In genomic region chr4:182207806-182208483, GRCh38 we compare ENCODE assay signal across 12 cellular contexts. TPM values are rescaled to one million over a fixed set of nuclear protein-coding genes. Genes with fewer than 3 reads are reported as not detected.
A peak's percentile ranks its signal among the peaks of the same experiment; 100 is the strongest.
DNase-seq lines count a peak whose midpoint lies in the region; ATAC-seq and TF ChIP-seq lines count a peak whose summit lies in the region.
"Had no signal": no experiment of that assay in that cellular context is flagged by ENCODE, and none has a peak within 500 bp of the region (broad histone marks: within the 10 kb centered on the region; RNA-seq: fewer than 3 reads in every experiment).

No MANE protein-coding gene starts in this region.

- H3K36me3 Mint-ChIP-seq in activated naive CD4-positive, alpha-beta T cell treated with anti-CD3 and anti-CD28 coated beads, Interleukin-2, amount 10 ng/mL, durations not matched to agents 7 days and 5 days = no peaks in the 10 kb centered on the region
- H3K36me3 Mint-ChIP-seq: T-cell had no signal

- TF ChIP-seq POLR2A in gastrocnemius medialis (IDR thresholded peaks at IDR 0.05) = no peak

- H3K4me2 ChIP-seq in GM23248 (ENCODE audit: unreplicated experiment) = peak overlapping the region; percentile 43

- ATAC-seq in gastrocnemius medialis = peak; percentile 62 to 78
- ATAC-seq: T-cell had no signal

- no peak for TF ChIP-seq CTCF in fibroblast of pulmonary artery (IDR thresholded peaks at IDR 0.05; ENCODE audit: low read length, missing control alignments)
- TF ChIP-seq CTCF in gastrocnemius medialis (IDR thresholded peaks at IDR 0.05 in 4 of 5, conservative IDR thresholded peaks at IDR 0.05 in 1 of 5) = no peak
- no peak for TF ChIP-seq CTCF in GM10248 (IDR thresholded peaks at IDR 0.05; ENCODE audit: control extremely low read depth, extremely low read depth, low read depth, missing control alignments)

- no peaks in the 10 kb centered on the region for H3K9me3 ChIP-seq in GM23248 (ENCODE audit: low read depth)
- H3K9me3 ChIP-seq in SJSA1 (replicated peaks) = no peaks in the 10 kb centered on the region
- no peaks in the 10 kb centered on the region for H3K9me3 ChIP-seq in gastrocnemius medialis

- H3F3A ChIP-seq in GM23248 (ENCODE audit: insufficient read depth) = no peaks in the 10 kb centered on the region

- H3K4me3 ChIP-seq in GM23248 = no peak overlapping the region
- H3K4me3 ChIP-seq in SJSA1 = no peak overlapping the region
- no peak overlapping the region for H3K4me3 ChIP-seq in fibroblast of pulmonary artery (replicated peaks; ENCODE audit: low read depth, low read length)
- no peak overlapping the region for H3K4me3 ChIP-seq in gastrocnemius medialis

- H2AFZ ChIP-seq in GM23248 = no peak overlapping the region

- 11 to 13% methylated on average over 3 of the region's 3 CpGs for WGBS in GM23248 (ENCODE audit: low coverage in 1 of 2, low lambda C conversion rate in 2 of 2, missing lambda C conversion rate in 2 of 2), 2 experiments

- intact Hi-C loops in gastrocnemius medialis (cut with DNase I; ENCODE audit: low total_unique reads) = loop anchor here (5.0 kb wide), 1 partner anchor 66 kb away; no protein-coding TSS in a partner anchor

- H3K27ac ChIP-seq in GM23248 (peak overlapping the region; percentile 7), SJSA1 (peak overlapping the region; percentile 87), gastrocnemius medialis (peak overlapping the region in 1 of 4 donors; percentile 19)

- H3K4me3 Mint-ChIP-seq in activated naive CD4-positive, alpha-beta T cell treated with anti-CD3 and anti-CD28 coated beads, Interleukin-2, amount 10 ng/mL, durations not matched to agents 7 days and 5 days = no peak overlapping the region
- H3K4me3 Mint-ChIP-seq: stimulated activated naive CD8-positive, alpha-beta T cell treated with anti-CD3 and anti-CD28 coated beads, Interleukin-15, Interleukin-2, amounts not matched to agents 100 ng/mL and 50 ng/mL, for 24 hours; T-cell had no signal

- DNase-seq in GM23248 = peak; percentile 53
- DNase-seq in SJSA1 (ENCODE audit: low read depth in 1 of 2, low spot score in 2 of 2) = peak in 1 of 2 experiments; percentile 83
- peak; percentile 91 for DNase-seq in fibroblast of pulmonary artery (ENCODE audit: low read depth)
- DNase-seq in gastrocnemius medialis = no peak
- DNase-seq in GM10248 (ENCODE audit: extremely low spot score) = no peak
- no peak for DNase-seq in activated naive CD4-positive, alpha-beta T cell treated with anti-CD3 and anti-CD28 coated beads, Interleukin-2, amount 10 ng/mL, durations not matched to agents 7 days and 5 days
- no peak for DNase-seq in COLO829 (ENCODE audit: low spot score)
- DNase-seq in GF-D8 (lab: John Stamatoyannopoulos, UW) = no peak
- DNase-seq: dermis blood vessel endothelial cell, NCI-H2081 treated with DMSO at 0.1 percent for 48 hours, T-cell had no signal

- no peaks in the 10 kb centered on the region for H4K20me1 ChIP-seq in GM23248 (ENCODE audit: insufficient read depth)

- H3K36me3 ChIP-seq in GM23248 (ENCODE audit: low read depth) (no peaks in the 10 kb centered on the region), SJSA1 (0 out of 2 replicates have a peak, but pooled peaks cover under 1% of the 10 kb centered on the region), gastrocnemius medialis (no peaks in the 10 kb centered on the region)

- no peaks in the 10 kb centered on the region for H3K9me3 Mint-ChIP-seq in activated naive CD4-positive, alpha-beta T cell treated with anti-CD3 and anti-CD28 coated beads, Interleukin-2, amount 10 ng/mL, durations not matched to agents 7 days and 5 days
- H3K9me3 Mint-ChIP-seq: stimulated activated naive CD8-positive, alpha-beta T cell treated with anti-CD3 and anti-CD28 coated beads, Interleukin-15, Interleukin-2, amounts not matched to agents 100 ng/mL and 50 ng/mL, for 24 hours had no signal

- H3K4me1 Mint-ChIP-seq in activated naive CD4-positive, alpha-beta T cell treated with anti-CD3 and anti-CD28 coated beads, Interleukin-2, amount 10 ng/mL, durations not matched to agents 7 days and 5 days = no peaks in the 10 kb centered on the region
- H3K4me1 Mint-ChIP-seq: T-cell had no signal

- H3K9me2 ChIP-seq in GM23248 (ENCODE audit: insufficient read depth) = no peaks in the 10 kb centered on the region

- CTCF ChIA-PET in GM10248 (lab: Yijun Ruan, JAX) = interaction anchor here (1.1 to 1.3 kb wide), 2 partner anchors 9 to 11 kb away, joined by 3 to 4 read pairs; no protein-coding TSS in a partner anchor
- CTCF ChIA-PET in activated naive CD4-positive, alpha-beta T cell treated with anti-CD3 and anti-CD28 coated beads, Interleukin-2, amount 10 ng/mL, durations not matched to agents 7 days and 5 days (lab: Charles Lee) = no interaction called here

- POLR2A ChIA-PET in GM10248 (lab: Yijun Ruan, JAX) = no interaction called here

- H3K27me3 ChIP-seq in GM23248 (replicated peaks; ENCODE audit: insufficient read depth) (no peaks in the 10 kb centered on the region), SJSA1 (replicated peaks) (no peaks in the 10 kb centered on the region), gastrocnemius medialis (peaks cover 0 to 3% (median 0%) of the 10 kb centered on the region in 3 donors)

- no peak overlapping the region for H3K27ac Mint-ChIP-seq in activated naive CD4-positive, alpha-beta T cell treated with anti-CD3 and anti-CD28 coated beads, Interleukin-2, amount 10 ng/mL, durations not matched to agents 7 days and 5 days
- H3K27ac Mint-ChIP-seq: stimulated activated naive CD8-positive, alpha-beta T cell treated with anti-CD3 and anti-CD28 coated beads, Interleukin-15, Interleukin-2, amounts not matched to agents 100 ng/mL and 50 ng/mL, for 24 hours; T-cell had no signal

- no peak overlapping the region for H3K9ac ChIP-seq in GM23248

- in situ Hi-C loops in GM23248 (cut with MboI) (no loop called here), gastrocnemius medialis (cut with MboI; ENCODE audit: low sequenced_read_pairs in 4 of 4) (no loop called here)

- H3K27me3 Mint-ChIP-seq in activated naive CD4-positive, alpha-beta T cell treated with anti-CD3 and anti-CD28 coated beads, Interleukin-2, amount 10 ng/mL, durations not matched to agents 7 days and 5 days = no peaks in the 10 kb centered on the region
- H3K27me3 Mint-ChIP-seq: stimulated activated naive CD8-positive, alpha-beta T cell treated with anti-CD3 and anti-CD28 coated beads, Interleukin-15, Interleukin-2, amounts not matched to agents 100 ng/mL and 50 ng/mL, for 24 hours had no signal

- no peaks in the 10 kb centered on the region for H3K79me2 ChIP-seq in GM23248 (ENCODE audit: insufficient read depth)

- H3K4me1 ChIP-seq in GM23248 (ENCODE audit: insufficient read depth) (peaks cover 4% of the 10 kb centered on the region; the same call in 1 of the 2 replicates), SJSA1 (replicated peaks) (peaks cover 41% of the 10 kb centered on the region), gastrocnemius medialis (peaks cover 2 to 10% of the 10 kb centered on the region in 2 donors)

RNA-seq across cellular contexts. Expression of gene TENM3, which starts 35.3 kb away (rescaled TPM):
- total RNA-seq in GM23248 (2014; rRNA removed; shearing (Covaris generic)) = 8.1 and 16.3 TPM in 2 replicates
- 0.83 and 1.0 TPM in 2 replicates for polyA plus RNA-seq in GM23248 (2016; fragmentation: Nextera tagmentation; extraction: Ambion mirVana)
- 42.6 and 90.5 TPM in 2 replicates for total RNA-seq in SJSA1 (2014; rRNA removed; shearing (Covaris generic))
- 10 to 100 TPM in 3 of 4 donors, 1 to 10 TPM in 1; 8.3 to 16.2 (median 12.3) TPM for total RNA-seq in gastrocnemius medialis

Comparison
In these comparisons a context has a peak if more than half of its experiments do, and no peak if none do; other contexts are left out.
1. DNase-seq: peak in GM23248 (single experiment) and fibroblast of pulmonary artery (single experiment); none in gastrocnemius medialis (0 of 2), GM10248 (single experiment), activated naive CD4-positive, alpha-beta T cell treated with anti-CD3 and anti-CD28 coated beads, Interleukin-2, amount 10 ng/mL, durations not matched to agents 7 days and 5 days (single experiment), COLO829 (single experiment) and GF-D8 (single experiment).